In the genomic region with DNA sequence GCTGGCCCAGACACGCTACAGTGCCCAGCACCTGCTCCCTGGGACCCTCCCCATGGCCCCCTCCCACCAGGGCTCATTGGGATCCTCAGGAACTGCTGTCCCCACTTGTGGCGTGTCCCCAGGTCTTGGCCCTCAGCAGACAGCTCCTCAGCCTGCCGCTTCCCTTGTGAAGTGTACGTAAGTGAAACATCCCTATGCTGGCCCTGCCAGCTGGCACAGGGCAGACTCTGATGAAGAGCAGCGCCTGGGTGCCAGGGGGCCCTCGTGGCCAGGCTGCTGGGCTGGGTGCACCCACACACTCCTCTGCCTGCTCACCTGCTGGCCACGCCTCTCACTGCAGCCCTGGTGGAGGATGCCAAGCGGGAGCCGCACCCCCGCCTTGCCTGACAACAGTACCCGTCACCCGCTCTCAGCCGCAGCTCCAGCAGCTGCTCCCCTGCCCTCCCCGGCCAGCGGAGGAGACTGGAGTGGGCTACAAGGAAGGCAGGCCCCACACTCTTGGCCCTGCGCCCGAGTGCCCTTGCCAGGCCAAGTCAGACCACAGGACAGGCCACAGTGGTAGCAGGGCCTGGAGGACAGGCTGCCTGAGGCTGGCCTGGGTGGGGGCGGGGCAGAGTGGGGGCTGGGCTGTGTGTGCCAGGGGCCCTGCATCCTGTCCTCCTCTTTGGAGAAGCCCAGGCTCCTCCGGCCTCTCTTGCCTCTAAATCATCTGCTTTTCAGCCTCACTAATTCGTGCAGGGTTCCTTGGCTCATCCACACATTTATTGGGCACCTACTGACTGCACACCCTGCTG, we compare ENCODE assay signal across 14 cellular contexts. TPM values are rescaled to one million over a fixed set of nuclear protein-coding genes. Genes with fewer than 3 reads are reported as not detected.
A peak's percentile ranks its signal among the peaks of the same experiment; 100 is the strongest.
DNase-seq lines count a peak whose midpoint lies in the region; ATAC-seq and TF ChIP-seq lines count a peak whose summit lies in the region.
"Had no signal": no experiment of that assay in that cellular context is flagged by ENCODE, and none has a peak within 500 bp of the region (broad histone marks: within the 10 kb centered on the region; RNA-seq: fewer than 3 reads in every experiment).

No MANE protein-coding gene starts in this region.

- peaks cover 5% of the 10 kb centered on the region for H3K4me1 Mint-ChIP-seq in T-helper 17 cell
- no peaks in the 10 kb centered on the region for H3K4me1 Mint-ChIP-seq in activated T-helper 1 cell treated with anti-CD3 and anti-CD28 coated beads, Interleukin-12 subunit alpha, Interleukin-12 subunit beta, Interleukin-2, Interleukin-4 antibody, amounts not matched to agents 30 ng/mL and 10 ng/mL and 1 ng/mL, durations not matched to agents 14 hours and 24 hours and 36 hours (ENCODE audit: low read depth)
- H3K4me1 Mint-ChIP-seq: activated CD4-positive, alpha-beta T cell treated with anti-CD3 and anti-CD28 coated beads for 36 hours had no signal

- DNase-seq in activated T-cell treated with anti-CD3 and anti-CD28 coated beads, Interleukin-2, amount 50 U/mL, for 1 hour: peak; percentile 15
- DNase-seq in activated T-cell treated with anti-CD3 and anti-CD28 coated beads, Interleukin-2, amount 50 U/mL, for 48 hours: no peak
- peak in 2 of 3 donors; percentile 1 to 3 for DNase-seq in T-helper 17 cell
- DNase-seq in kidney epithelial cell (ENCODE audit: low read depth): no peak
- peak; percentile 85 for DNase-seq in stomach
- no peak for DNase-seq in HCEC 1CT
- DNase-seq in activated T-helper 1 cell treated with anti-CD3 and anti-CD28 coated beads, Interleukin-12 subunit alpha, Interleukin-12 subunit beta, Interleukin-2, Interleukin-4 antibody, amounts not matched to agents 30 ng/mL and 10 ng/mL and 1 ng/mL, durations not matched to agents 14 hours and 24 hours and 36 hours (ENCODE audit: low spot score): no peak
- DNase-seq: activated CD4-positive, alpha-beta T cell treated with anti-CD3 and anti-CD28 coated beads for 36 hours; foreskin fibroblast; naive B cell; NCI-H526 treated with DMSO at 0.1 percent for 48 hours had no signal

- 34 to 52% (median 45%) methylated on average over 15 to 20 of the region's 20 CpGs for WGBS in stomach, 5 donors

- H3K36me3 ChIP-seq in kidney epithelial cell (ENCODE audit: control insufficient read depth, insufficient read depth, low read length) (no peaks in the 10 kb centered on the region), stomach (no peaks in the 10 kb centered on the region)

- TF ChIP-seq CTCF in kidney epithelial cell (IDR thresholded peaks at IDR 0.05; ENCODE audit: insufficient read depth, low read length, poor library complexity, severe bottlenecking) (peak; percentile 13), stomach (IDR thresholded peaks at IDR 0.05) (peak in 4 of 7 experiments; percentile 23 to 50 (median 34))

- intact Hi-C loops in stomach (cut with DNase I; ENCODE audit: low total_unique reads): no loop called here
- intact Hi-C loops in activated T-helper 1 cell treated with anti-CD3 and anti-CD28 coated beads, Interleukin-12 subunit alpha, Interleukin-12 subunit beta, Interleukin-2, Interleukin-4 antibody, amounts not matched to agents 30 ng/mL and 10 ng/mL and 1 ng/mL, durations not matched to agents 14 hours and 24 hours and 36 hours (cut with micrococcal nuclease): no loop called here

- H3K27ac Mint-ChIP-seq in T-helper 17 cell: no peak overlapping the region
- H3K27ac Mint-ChIP-seq in activated T-helper 1 cell treated with anti-CD3 and anti-CD28 coated beads, Interleukin-12 subunit alpha, Interleukin-12 subunit beta, Interleukin-2, Interleukin-4 antibody, amounts not matched to agents 30 ng/mL and 10 ng/mL and 1 ng/mL, durations not matched to agents 14 hours and 24 hours and 36 hours: no peak overlapping the region
- H3K27ac Mint-ChIP-seq: activated CD4-positive, alpha-beta T cell treated with anti-CD3 and anti-CD28 coated beads for 36 hours; naive B cell had no signal

- H3K27ac ChIP-seq in stomach: peak overlapping the region; percentile 35 to 75 (median 43)
- H3K27ac ChIP-seq: HL-60 had no signal

- H3K9me3 ChIP-seq in T-helper 17 cell (ENCODE audit: control insufficient read depth, low read length, poor library complexity, severe bottlenecking): no peaks in the 10 kb centered on the region
- H3K9me3 ChIP-seq in stomach: no peaks in the 10 kb centered on the region

- peaks cover 6% of the 10 kb centered on the region for H3K36me3 Mint-ChIP-seq in T-helper 17 cell (ENCODE audit: low read depth)
- H3K36me3 Mint-ChIP-seq in activated T-helper 1 cell treated with anti-CD3 and anti-CD28 coated beads, Interleukin-12 subunit alpha, Interleukin-12 subunit beta, Interleukin-2, Interleukin-4 antibody, amounts not matched to agents 30 ng/mL and 10 ng/mL and 1 ng/mL, durations not matched to agents 14 hours and 24 hours and 36 hours (ENCODE audit: low read depth): no peaks in the 10 kb centered on the region
- H3K36me3 Mint-ChIP-seq: brain, naive B cell had no signal

- H3K27me3 Mint-ChIP-seq in T-helper 17 cell: peaks cover 5% of the 10 kb centered on the region
- peaks cover 3% of the 10 kb centered on the region for H3K27me3 Mint-ChIP-seq in activated T-helper 1 cell treated with anti-CD3 and anti-CD28 coated beads, Interleukin-12 subunit alpha, Interleukin-12 subunit beta, Interleukin-2, Interleukin-4 antibody, amounts not matched to agents 30 ng/mL and 10 ng/mL and 1 ng/mL, durations not matched to agents 14 hours and 24 hours and 36 hours (ENCODE audit: insufficient read depth)

- H3K4me3 ChIP-seq in kidney epithelial cell (ENCODE audit: low read depth, low read length): no peak overlapping the region
- no peak overlapping the region for H3K4me3 ChIP-seq in stomach

- H3K4me3 Mint-ChIP-seq in T-helper 17 cell: no peak overlapping the region
- H3K4me3 Mint-ChIP-seq in activated T-helper 1 cell treated with anti-CD3 and anti-CD28 coated beads, Interleukin-12 subunit alpha, Interleukin-12 subunit beta, Interleukin-2, Interleukin-4 antibody, amounts not matched to agents 30 ng/mL and 10 ng/mL and 1 ng/mL, durations not matched to agents 14 hours and 24 hours and 36 hours: no peak overlapping the region
- H3K4me3 Mint-ChIP-seq: activated CD4-positive, alpha-beta T cell treated with anti-CD3 and anti-CD28 coated beads for 36 hours; brain; naive B cell had no signal

- no peak for TF ChIP-seq EP300 in stomach (IDR thresholded peaks at IDR 0.05)

- H3K27me3 ChIP-seq in kidney epithelial cell (ENCODE audit: control insufficient read depth, insufficient read depth, low read length) (peaks cover 8% of the 10 kb centered on the region), stomach (no peaks in the 10 kb centered on the region)

- no peak for ATAC-seq in T-helper 17 cell
- no peak for ATAC-seq in HG03175 (IDR thresholded peaks at IDR 0.05; ENCODE audit: unreplicated experiment)
- ATAC-seq: activated CD4-positive, alpha-beta T cell treated with anti-CD3 and anti-CD28 coated beads for 36 hours had no signal

- H3K4me1 ChIP-seq in stomach: peaks cover 29 to 50% (median 36%) of the 10 kb centered on the region in 4 donors

- no peaks in the 10 kb centered on the region for H3K9me3 Mint-ChIP-seq in activated T-helper 1 cell treated with anti-CD3 and anti-CD28 coated beads, Interleukin-12 subunit alpha, Interleukin-12 subunit beta, Interleukin-2, Interleukin-4 antibody, amounts not matched to agents 30 ng/mL and 10 ng/mL and 1 ng/mL, durations not matched to agents 14 hours and 24 hours and 36 hours
- H3K9me3 Mint-ChIP-seq: brain, naive B cell had no signal

- TF ChIP-seq POLR2A in stomach (IDR thresholded peaks at IDR 0.05): no peak

RNA-seq across cellular contexts. Expression of gene IGF2, which starts 39.5 kb away (rescaled TPM):
- total RNA-seq in T-helper 17 cell (under 1 TPM; 0.21 to 0.77 TPM), kidney epithelial cell (8.7 and 11.4 TPM in 2 replicates), stomach (100 to 1,000 TPM in 1 of 5 donors, 10 to 100 TPM in 3, 1 to 10 TPM in 1; 5.2 to 164 (median 29.2) TPM)
- 1 to 10 TPM; 3.8 to 9.6 (median 5.2) TPM for polyA plus RNA-seq in stomach
- 1.2 and 1.5 TPM in 2 replicates for total RNA-seq in activated T-helper 1 cell treated with anti-CD3 and anti-CD28 coated beads, Interleukin-12 subunit alpha, Interleukin-12 subunit beta, Interleukin-2, Interleukin-4 antibody, amounts not matched to agents 30 ng/mL and 10 ng/mL and 1 ng/mL, durations not matched to agents 14 hours and 24 hours and 36 hours

Comparison
In these comparisons a context has a peak if more than half of its experiments do, and no peak if none do; other contexts are left out.
1. DNase-seq: peak in activated T-cell treated with anti-CD3 and anti-CD28 coated beads, Interleukin-2, amount 50 U/mL, for 1 hour (single experiment), T-helper 17 cell (2 of 3) and stomach (single experiment); none in activated T-cell treated with anti-CD3 and anti-CD28 coated beads, Interleukin-2, amount 50 U/mL, for 48 hours (0 of 2), kidney epithelial cell (single experiment), HCEC 1CT (single experiment) and activated T-helper 1 cell treated with anti-CD3 and anti-CD28 coated beads, Interleukin-12 subunit alpha, Interleukin-12 subunit beta, Interleukin-2, Interleukin-4 antibody, amounts not matched to agents 30 ng/mL and 10 ng/mL and 1 ng/mL, durations not matched to agents 14 hours and 24 hours and 36 hours (single experiment).